ENCODE assay signal across 2 cellular contexts in the genomic region with DNA sequence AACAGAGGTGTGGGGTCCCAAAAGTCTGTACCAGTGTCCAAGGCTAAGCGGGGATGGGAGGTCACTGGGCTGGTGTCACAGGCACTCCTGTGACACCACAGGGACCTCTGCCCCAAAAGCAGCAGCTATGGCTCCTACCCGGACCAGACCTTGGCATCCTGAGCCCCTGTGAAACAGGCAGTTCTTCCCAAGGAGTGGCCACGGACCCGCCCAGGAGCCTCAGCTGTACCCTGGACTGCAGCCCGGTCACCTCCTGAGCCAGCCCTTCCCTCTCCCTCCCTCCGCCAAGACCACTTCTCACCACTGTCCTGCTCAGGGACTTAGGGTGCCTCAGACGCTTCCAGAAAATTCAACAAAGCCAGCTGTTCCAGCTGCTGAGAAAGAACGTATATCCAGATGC.
TF ChIP-seq lines count a peak whose summit lies in the region.

No MANE protein-coding gene starts in this region.

TF ChIP-seq in SK-N-SH, 30 proteins besides CTCF, POLR2A, EP300 and RAD21:
- TF ChIP-seq REST (IDR thresholded peaks at IDR 0.05; ENCODE audit: low read depth, low read length), result no peak
- no peak for TF ChIP-seq FOSL2 (IDR thresholded peaks at IDR 0.05; ENCODE audit: borderline replicate concordance, low read depth)
- TF ChIP-seq, protein P1, sequence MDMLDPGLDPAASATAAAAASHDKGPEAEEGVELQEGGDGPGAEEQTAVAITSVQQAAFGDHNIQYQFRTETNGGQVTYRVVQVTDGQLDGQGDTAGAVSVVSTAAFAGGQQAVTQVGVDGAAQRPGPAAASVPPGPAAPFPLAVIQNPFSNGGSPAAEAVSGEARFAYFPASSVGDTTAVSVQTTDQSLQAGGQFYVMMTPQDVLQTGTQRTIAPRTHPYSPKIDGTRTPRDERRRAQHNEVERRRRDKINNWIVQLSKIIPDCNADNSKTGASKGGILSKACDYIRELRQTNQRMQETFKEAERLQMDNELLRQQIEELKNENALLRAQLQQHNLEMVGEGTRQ (IDR thresholded peaks at IDR 0.05; ENCODE audit: borderline replicate concordance, low read depth, low read length), result no peak
- no peak for TF ChIP-seq SIN3A (IDR thresholded peaks at IDR 0.05; ENCODE audit: borderline replicate concordance, low read depth, low read length)
- no peak for TF ChIP-seq FOXM1 (IDR thresholded peaks at IDR 0.05; ENCODE audit: low read depth)
- no peak for TF ChIP-seq NFIC (IDR thresholded peaks at IDR 0.05; ENCODE audit: borderline replicate concordance)
- TF ChIP-seq CHD2 (IDR thresholded peaks at IDR 0.05; ENCODE audit: low read length, partially characterized antibody), result no peak
- no peak for TF ChIP-seq ELF1 (IDR thresholded peaks at IDR 0.05)
- TF ChIP-seq TEAD4 (IDR thresholded peaks at IDR 0.05; ENCODE audit: borderline replicate concordance, insufficient read depth), result no peak
- TF ChIP-seq, protein P2, sequence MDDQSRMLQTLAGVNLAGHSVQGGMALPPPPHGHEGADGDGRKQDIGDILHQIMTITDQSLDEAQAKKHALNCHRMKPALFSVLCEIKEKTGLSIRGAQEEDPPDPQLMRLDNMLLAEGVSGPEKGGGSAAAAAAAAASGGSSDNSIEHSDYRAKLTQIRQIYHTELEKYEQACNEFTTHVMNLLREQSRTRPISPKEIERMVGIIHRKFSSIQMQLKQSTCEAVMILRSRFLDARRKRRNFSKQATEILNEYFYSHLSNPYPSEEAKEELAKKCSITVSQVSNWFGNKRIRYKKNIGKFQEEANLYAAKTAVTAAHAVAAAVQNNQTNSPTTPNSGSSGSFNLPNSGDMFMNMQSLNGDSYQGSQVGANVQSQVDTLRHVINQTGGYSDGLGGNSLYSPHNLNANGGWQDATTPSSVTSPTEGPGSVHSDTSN (IDR thresholded peaks at IDR 0.05), result no peak
- no peak for TF ChIP-seq SMC3 (IDR thresholded peaks at IDR 0.05; ENCODE audit: low read depth, low read length)
- no peak for TF ChIP-seq YY1 (IDR thresholded peaks at IDR 0.05; ENCODE audit: low read depth)
- TF ChIP-seq RXRA (IDR thresholded peaks at IDR 0.05; ENCODE audit: borderline replicate concordance, low read depth), result no peak
- no peak for TF ChIP-seq TCF12 (IDR thresholded peaks at IDR 0.05)
- TF ChIP-seq MXI1 (IDR thresholded peaks at IDR 0.05; ENCODE audit: low read depth, low read length), result no peak
- no peak for TF ChIP-seq GATA2 (CRISPR knock-in tag; IDR thresholded peaks at IDR 0.05)

TF ChIP-seq in SK-N-SH treated with all-trans-retinoic acid at 6 μM for 48 hours, 23 proteins besides CTCF, POLR2A, EP300 and RAD21 (continued from another document):
- TF ChIP-seq CREB5 (CRISPR knock-in tag; IDR thresholded peaks at IDR 0.05; ENCODE audit: low read depth) (no peak), TOX (CRISPR knock-in tag; IDR thresholded peaks at IDR 0.05; ENCODE audit: borderline replicate concordance) (no peak), ESRRG (CRISPR knock-in tag; IDR thresholded peaks at IDR 0.05) (no peak), TSHZ2 (CRISPR knock-in tag; IDR thresholded peaks at IDR 0.05) (no peak), GLIS3 (CRISPR knock-in tag; IDR thresholded peaks at IDR 0.05) (no peak), ZC3H10 (CRISPR knock-in tag; IDR thresholded peaks at IDR 0.05) (no peak), TCF4 (CRISPR knock-in tag; IDR thresholded peaks at IDR 0.05; ENCODE audit: borderline replicate concordance) (no peak), RARB (CRISPR knock-in tag; IDR thresholded peaks at IDR 0.05) (no peak), ISL1 (CRISPR knock-in tag; IDR thresholded peaks at IDR 0.05) (no peak), CSDC2 (CRISPR knock-in tag; IDR thresholded peaks at IDR 0.05) (no peak), ARNTL (CRISPR knock-in tag; IDR thresholded peaks at IDR 0.05; ENCODE audit: borderline replicate concordance, low read depth) (no peak), BACH2 (CRISPR knock-in tag; IDR thresholded peaks at IDR 0.05; ENCODE audit: borderline replicate concordance) (no peak), ZFP3 (CRISPR knock-in tag; IDR thresholded peaks at IDR 0.05) (no peak)
